Comparison of ENCODE assay signal across 8 cellular contexts in genomic region chr6:96391776-96392175, GRCh38.
DNase-seq lines count a peak whose midpoint lies in the region; ATAC-seq lines count a peak whose summit lies in the region.

No MANE protein-coding gene starts in this region.

- no peak overlapping the region for H3K4me3 Mint-ChIP-seq in activated CD4-positive, alpha-beta T cell treated with anti-CD3 and anti-CD28 coated beads, Interleukin-2, amount 10 ng/mL, durations not matched to agents 24 days and 14 days
- no peak overlapping the region for H3K4me3 Mint-ChIP-seq in stimulated activated naive B cell treated with anti-CD40 and anti-IgM and Interleukin-4, amounts not matched to agents 10 μg/mL and 1 μg/mL and 100 μg/mL, for 72 hours

- no peaks in the 10 kb centered on the region for H3K9me3 Mint-ChIP-seq in activated CD4-positive, alpha-beta T cell treated with anti-CD3 and anti-CD28 coated beads, Interleukin-2, amount 10 ng/mL, durations not matched to agents 24 days and 14 days
- no peaks in the 10 kb centered on the region for H3K9me3 Mint-ChIP-seq in stimulated activated naive B cell treated with anti-CD40 and anti-IgM and Interleukin-4, amounts not matched to agents 10 μg/mL and 1 μg/mL and 100 μg/mL, for 72 hours

- ATAC-seq in stimulated activated naive B cell treated with anti-CD40 and anti-IgM and Interleukin-4, amounts not matched to agents 10 μg/mL and 1 μg/mL and 100 μg/mL, for 72 hours (replicated peaks), result no peak

- H3K4me1 Mint-ChIP-seq in activated CD4-positive, alpha-beta T cell treated with anti-CD3 and anti-CD28 coated beads, Interleukin-2, amount 10 ng/mL, durations not matched to agents 24 days and 14 days, result no peaks in the 10 kb centered on the region
- H3K4me1 Mint-ChIP-seq in stimulated activated naive B cell treated with anti-CD40 and anti-IgM and Interleukin-4, amounts not matched to agents 10 μg/mL and 1 μg/mL and 100 μg/mL, for 72 hours, result no peaks in the 10 kb centered on the region

- H3K36me3 Mint-ChIP-seq in activated CD4-positive, alpha-beta T cell treated with anti-CD3 and anti-CD28 coated beads, Interleukin-2, amount 10 ng/mL, durations not matched to agents 24 days and 14 days (ENCODE audit: low read depth), result no peaks in the 10 kb centered on the region
- no peaks in the 10 kb centered on the region for H3K36me3 Mint-ChIP-seq in stimulated activated naive B cell treated with anti-CD40 and anti-IgM and Interleukin-4, amounts not matched to agents 10 μg/mL and 1 μg/mL and 100 μg/mL, for 72 hours

- no peak overlapping the region for H3K27ac Mint-ChIP-seq in activated CD4-positive, alpha-beta T cell treated with anti-CD3 and anti-CD28 coated beads, Interleukin-2, amount 10 ng/mL, durations not matched to agents 24 days and 14 days
- H3K27ac Mint-ChIP-seq in stimulated activated naive B cell treated with anti-CD40 and anti-IgM and Interleukin-4, amounts not matched to agents 10 μg/mL and 1 μg/mL and 100 μg/mL, for 72 hours, result no peak overlapping the region

- H3K27me3 Mint-ChIP-seq in activated CD4-positive, alpha-beta T cell treated with anti-CD3 and anti-CD28 coated beads, Interleukin-2, amount 10 ng/mL, durations not matched to agents 24 days and 14 days, result no peaks in the 10 kb centered on the region
- no peaks in the 10 kb centered on the region for H3K27me3 Mint-ChIP-seq in stimulated activated naive B cell treated with anti-CD40 and anti-IgM and Interleukin-4, amounts not matched to agents 10 μg/mL and 1 μg/mL and 100 μg/mL, for 72 hours

- peak; percentile 55 for DNase-seq in activated CD4-positive, alpha-beta T cell treated with anti-CD3 and anti-CD28 coated beads, Interleukin-2, amount 10 ng/mL, durations not matched to agents 24 days and 14 days
- DNase-seq in activated CD4-positive, alpha-beta T cell treated with anti-CD3 and anti-CD28 coated beads, Interleukin-2, amount 50 U/mL, for 1 hour, result no peak
- DNase-seq in NCI-H2081 (lab: John Stamatoyannopoulos, UW), result peak; percentile 65 to 89
- DNase-seq in cerebellum (ENCODE audit: low spot score), result peak; percentile 43
- peak; percentile 32 for DNase-seq in renal cortical epithelial cell (ENCODE audit: low read depth)
- no peak for DNase-seq in stimulated activated naive B cell treated with anti-CD40 and anti-IgM and Interleukin-4, amounts not matched to agents 10 μg/mL and 1 μg/mL and 100 μg/mL, for 72 hours
- no peak for DNase-seq in AG08396 (ENCODE audit: low spot score)
- no peak for DNase-seq in activated gamma-delta T cell treated with Interleukin-2 at 50 U/mL for 16 hours

- intact Hi-C loops in activated CD4-positive, alpha-beta T cell treated with anti-CD3 and anti-CD28 coated beads, Interleukin-2, amount 10 ng/mL, durations not matched to agents 24 days and 14 days (cut with micrococcal nuclease), result no loop called here

Comparison
In these comparisons a context has a peak if more than half of its experiments do, and no peak if none do; other contexts are left out.
1. DNase-seq: peak in activated CD4-positive, alpha-beta T cell treated with anti-CD3 and anti-CD28 coated beads, Interleukin-2, amount 10 ng/mL, durations not matched to agents 24 days and 14 days (single experiment), NCI-H2081 (2 of 2), cerebellum (single experiment) and renal cortical epithelial cell (single experiment); none in activated CD4-positive, alpha-beta T cell treated with anti-CD3 and anti-CD28 coated beads, Interleukin-2, amount 50 U/mL, for 1 hour (single experiment), stimulated activated naive B cell treated with anti-CD40 and anti-IgM and Interleukin-4, amounts not matched to agents 10 μg/mL and 1 μg/mL and 100 μg/mL, for 72 hours (single experiment), AG08396 (single experiment) and activated gamma-delta T cell treated with Interleukin-2 at 50 U/mL for 16 hours (single experiment).